Comparison of ENCODE assay signal across 1 cellular context in genomic region chr1:89666640-89667039, GRCh38.
TF ChIP-seq lines count a peak whose summit lies in the region.

No MANE protein-coding gene starts in this region.

TF ChIP-seq in IMR-90, 13 proteins besides CTCF, POLR2A, EP300 and RAD21 (continued from another document):
- TF ChIP-seq CEBPB (IDR thresholded peaks at IDR 0.05; ENCODE audit: low read depth, low read length) = no peak
- no peak for TF ChIP-seq USF2 (IDR thresholded peaks at IDR 0.05; ENCODE audit: low read depth, low read length)
- no peak for TF ChIP-seq NFE2L2 (IDR thresholded peaks at IDR 0.05; ENCODE audit: low read depth, low read length)
